22 cellular contexts compared by ENCODE assay signal in the genomic region with DNA sequence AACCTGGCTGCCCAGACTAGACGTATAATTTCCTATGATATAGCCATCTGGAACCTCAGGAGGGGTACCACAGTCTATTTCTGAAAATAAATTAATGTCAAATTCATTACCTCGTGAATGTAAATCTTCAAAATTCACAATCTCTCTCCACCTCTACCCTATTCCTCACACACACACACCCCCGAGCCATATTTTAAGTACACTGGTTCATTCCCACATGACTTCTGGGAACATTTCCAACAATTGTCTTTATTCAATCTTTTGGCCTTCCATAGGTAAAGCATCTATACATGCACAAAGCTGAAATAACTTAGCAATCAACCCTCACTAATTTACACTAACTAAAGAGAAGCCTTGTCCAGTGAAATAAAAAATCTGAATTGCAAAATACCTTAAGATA. TPM values are rescaled to one million over a fixed set of nuclear protein-coding genes. Genes with fewer than 3 reads are reported as not detected.
DNase-seq lines count a peak whose midpoint lies in the region; TF ChIP-seq lines count a peak whose summit lies in the region.
"Had no signal": no experiment of that assay in that cellular context is flagged by ENCODE, and none has a peak within 500 bp of the region (broad histone marks: within the 10 kb centered on the region; RNA-seq: fewer than 3 reads in every experiment).

No MANE protein-coding gene starts in this region.

- intact Hi-C loops in CD14-positive monocyte (cut with micrococcal nuclease) = no loop called here

- peak overlapping the region; percentile 36 for H3K27ac ChIP-seq in caudate nucleus (ENCODE audit: low read depth, low read length)
- H3K27ac ChIP-seq in WERI-Rb-1 = no peak overlapping the region
- H3K27ac ChIP-seq: 22Rv1, HL-60, SJCRH30 had no signal

- TF ChIP-seq CTCF in WERI-Rb-1 (IDR thresholded peaks at IDR 0.05; ENCODE audit: low read depth, low read length) (no peak), CD14-positive monocyte (IDR thresholded peaks at IDR 0.05) (no peak)

- peak overlapping the region in 1 of 7 donors; percentile 22 for H3K27ac Mint-ChIP-seq in CD14-positive monocyte
- H3K27ac Mint-ChIP-seq: T-cell had no signal

- no peak overlapping the region for H3K4me3 Mint-ChIP-seq in CD14-positive monocyte
- H3K4me3 Mint-ChIP-seq: CD4-positive, CD25-positive, alpha-beta regulatory T cell; T-cell had no signal

- no peaks in the 10 kb centered on the region for H3K27me3 Mint-ChIP-seq in CD14-positive monocyte (ENCODE audit: low read depth in 3 of 3)
- H3K27me3 Mint-ChIP-seq: CD4-positive, CD25-positive, alpha-beta regulatory T cell; T-cell had no signal

- peaks cover 45% of the 10 kb centered on the region for H3K36me3 ChIP-seq in WERI-Rb-1

- peaks cover 0 to 2% (median 0%) of the 10 kb centered on the region in 7 donors for H3K9me3 Mint-ChIP-seq in CD14-positive monocyte
- H3K9me3 Mint-ChIP-seq: T-cell had no signal

- no peaks in the 10 kb centered on the region for H3K4me1 Mint-ChIP-seq in CD14-positive monocyte
- H3K4me1 Mint-ChIP-seq: CD4-positive, CD25-positive, alpha-beta regulatory T cell; T-cell had no signal

- no peaks in the 10 kb centered on the region for H3K27me3 ChIP-seq in WERI-Rb-1 (ENCODE audit: insufficient read depth, low read depth, severe bottlenecking)
- H3K27me3 ChIP-seq: SJCRH30 had no signal

- H3K36me3 Mint-ChIP-seq in CD14-positive monocyte = peaks cover 41 to 69% of the 10 kb centered on the region in 2 donors

- DNase-seq in NCI-H1694 (lab: John Stamatoyannopoulos, UW) (peak; percentile 1), NCI-H1694 treated with DMSO at 0.1 percent for 48 hours (lab: John Stamatoyannopoulos, UW) (no peak), NCI-H69 (lab: John Stamatoyannopoulos, UW) (peak; percentile 65), caudate nucleus (lab: John Stamatoyannopoulos, UW) (peak in 2 of 61 donors; percentile 45 to 46), foreskin melanocyte (peak; percentile 11), SW480 (ENCODE audit: low spot score) (no peak), WERI-Rb-1 (no peak), CD14-positive monocyte (ENCODE audit: low spot score) (no peak)
- DNase-seq: ACHN; CD4-positive, CD25-positive, alpha-beta regulatory T cell; DMS53; GOT3; NCI-H1092; NCI-H1436; NCI-H1930; NCI-H2107; NCI-H510A treated with DMSO at 0.1 percent for 48 hours; NCI-H748 treated with DMSO at 0.1 percent for 48 hours; SJCRH30; T-cell had no signal

- H3K9me3 ChIP-seq in WERI-Rb-1 (ENCODE audit: severe bottlenecking) = no peaks in the 10 kb centered on the region
- H3K9me3 ChIP-seq: SJCRH30 had no signal

- no peak overlapping the region for H3K4me3 ChIP-seq in WERI-Rb-1 (ENCODE audit: low read depth, low read length)
- H3K4me3 ChIP-seq: SJCRH30 had no signal

RNA-seq across cellular contexts. Expression of a gene that starts 32.7 kb away (rescaled TPM):
- polyA plus RNA-seq in CD14-positive monocyte = 10 to 100 TPM; 29.1 to 42.3 TPM

Comparison
In these comparisons a context has a peak if more than half of its experiments do, and no peak if none do; other contexts are left out.
1. DNase-seq: peak in NCI-H1694 (single experiment), NCI-H69 (single experiment) and foreskin melanocyte (single experiment); none in NCI-H1694 treated with DMSO at 0.1 percent for 48 hours (single experiment), SW480 (single experiment), WERI-Rb-1 (single experiment) and CD14-positive monocyte (single experiment).